Comparison of ENCODE assay signal across 13 cellular contexts in genomic region chr7:1124816-1125602, GRCh38. TPM values are rescaled to one million over a fixed set of nuclear protein-coding genes. Genes with fewer than 3 reads are reported as not detected.
DNase-seq lines count a peak whose midpoint lies in the region; ATAC-seq, FAIRE-seq and TF ChIP-seq lines count a peak whose summit lies in the region.
"Had no signal": no experiment of that assay in that cellular context is flagged by ENCODE, and none has a peak within 500 bp of the region (broad histone marks: within the 10 kb centered on the region; RNA-seq: fewer than 3 reads in every experiment).

No MANE protein-coding gene starts in this region.

- no peak for TF ChIP-seq POLR2A in K562 (conservative IDR thresholded peaks at IDR 0.05)

- H3K4me1 ChIP-seq in BLaER1 (peaks cover 50% of the 10 kb centered on the region), K562 (replicated peaks in 1 of 2; ENCODE audit: control insufficient read depth in 2 of 2, insufficient read depth in 2 of 2, low read length in 2 of 2) (peaks cover 0 to 25% of the 10 kb centered on the region in 2 experiments; a peak in 2 of 5 replicates), heart right ventricle (peaks cover 0 to 38% (median 15%) of the 10 kb centered on the region in 9 donors), Karpas-422 (ENCODE audit: low read length) (peaks cover 9% of the 10 kb centered on the region)

- CTCF ChIA-PET in K562 (lab: Yijun Ruan, JAX; ENCODE audit: low intra/inter-chr PET ratio): interaction anchor here (0.9 kb wide), 1 partner anchor 132 kb away, joined by 3 read pairs; no protein-coding TSS in a partner anchor

- H3K9me2 ChIP-seq in Karpas-422 (replicated peaks; ENCODE audit: insufficient read depth, low read length): no peaks in the 10 kb centered on the region

- H3K36me3 ChIP-seq in BLaER1: peaks cover 34% of the 10 kb centered on the region
- peaks cover 23% of the 10 kb centered on the region for H3K36me3 ChIP-seq in K562 (ENCODE audit: control insufficient read depth, insufficient read depth, low read length)
- H3K36me3 ChIP-seq in heart right ventricle: peaks cover 0 to 17% (median 0%) of the 10 kb centered on the region in 9 donors
- no peaks in the 10 kb centered on the region for H3K36me3 ChIP-seq in Karpas-422 (ENCODE audit: insufficient read depth, low read length)

- H3K9me3 ChIP-seq in BLaER1 (no peaks in the 10 kb centered on the region), K562 (replicated peaks; ENCODE audit: control insufficient read depth, insufficient read depth, low read depth, low read length) (no peaks in the 10 kb centered on the region), heart right ventricle (no peaks in the 10 kb centered on the region), Karpas-422 (ENCODE audit: low read length) (no peaks in the 10 kb centered on the region)

- FAIRE-seq in K562 (lab: Jason Lieb, UNC): no peak
- FAIRE-seq: GM12892 had no signal

- BruUV-seq in K562 (replicated peaks; lab: Mats Ljungman, UMichigan): no TSS peak

- DNase-seq in K562 (ENCODE audit: extremely low read depth in 1 of 4, low spot score in 3 of 4) (no peak), heart right ventricle (no peak), posterior vena cava (ENCODE audit: low spot score) (peak; percentile 84), UCSD-AML1 (lab: John Stamatoyannopoulos, UW; ENCODE audit: unreplicated experiment) (no peak), Karpas-422 (no peak), AG08395 (ENCODE audit: low spot score) (no peak)
- no peak for DNase-seq in activated CD8-positive, alpha-beta memory T cell treated with anti-CD3 and anti-CD28 coated beads, Interleukin-2, amount 50 U/mL, for 48 hours
- DNase-seq: activated T-cell treated with anti-CD3 and anti-CD28 coated beads, Interleukin-2, amount 50 U/mL, for 24 hours; DND-41; NCI-H2081 had no signal

- intact Hi-C loops in K562 (cut with micrococcal nuclease) (no loop called here), heart right ventricle (cut with DNase I) (loop anchor here in 3 of 10 donors (5.0 kb wide), 1 partner anchor 38 kb away; the partner anchor contains the start of gene GPER1 (in 3 of the 3)), posterior vena cava (cut with DNase I) (loop anchor here in 1 of 2 donors (5.0 kb wide), 1 partner anchor 38 kb away; the partner anchor contains the start of gene GPER1)

- H3K79me2 ChIP-seq in K562 (ENCODE audit: control insufficient read depth, insufficient read depth, low read length): peaks cover 9% of the 10 kb centered on the region; the same call in 2 of the 3 replicates
- H3K79me2 ChIP-seq in Karpas-422 (ENCODE audit: low read length): no peaks in the 10 kb centered on the region

- H3K4me2 ChIP-seq in BLaER1 (no peak overlapping the region), K562 (ENCODE audit: insufficient read depth, low read length) (no peak overlapping the region), Karpas-422 (ENCODE audit: low read depth, low read length, poor library complexity, severe bottlenecking) (no peak overlapping the region)

- TF ChIP-seq CTCF in K562 (IDR thresholded peaks at IDR 0.05 in 2 of 3, conservative IDR thresholded peaks at IDR 0.05 in 1 of 3; ENCODE audit: insufficient read depth in 2 of 3, low read depth in 1 of 3, low read length in 3 of 3) (no peak), heart right ventricle (IDR thresholded peaks at IDR 0.05) (no peak)

- H3K9ac ChIP-seq in BLaER1 (no peak overlapping the region), K562 (ENCODE audit: insufficient read depth in 1 of 2, low read depth in 2 of 2, low read length in 2 of 2) (peak overlapping the region in 1 of 2 experiments; percentile 82; a peak in 2 of 4 replicates), Karpas-422 (ENCODE audit: low read length) (no peak overlapping the region)

- H3K27ac ChIP-seq in BLaER1: 0 out of 2 replicates have a peak overlapping the region, but pooled peaks have one; percentile 30
- H3K27ac ChIP-seq in K562 (ENCODE audit: extremely low read depth, low read depth, low read length): no peak overlapping the region
- H3K27ac ChIP-seq in heart right ventricle: peak overlapping the region in 7 of 10 donors; percentile 15 to 79 (median 51)
- H3K27ac ChIP-seq in Karpas-422 (ENCODE audit: low read length): no peak overlapping the region

- POLR2A ChIA-PET in K562 (lab: Yijun Ruan, JAX): interaction anchor here (0.7 to 0.9 kb wide), 2 partner anchors 14 to 74 kb away, joined by 3 read pairs; no protein-coding TSS in a partner anchor

- in situ Hi-C loops in K562 (cut with MboI): no loop called here

- no peak for TF ChIP-seq RAD21 in K562 (CRISPR knock-in tag; conservative IDR thresholded peaks at IDR 0.05 in 1 of 2, IDR thresholded peaks at IDR 0.05 in 1 of 2)

- no peak overlapping the region for H3K4me3 ChIP-seq in BLaER1
- H3K4me3 ChIP-seq in K562: no peak overlapping the region
- H3K4me3 ChIP-seq in heart right ventricle: peak overlapping the region in 8 of 10 donors; percentile 11 to 51 (median 36)
- H3K4me3 ChIP-seq in Karpas-422 (ENCODE audit: low read length): no peak overlapping the region

- ATAC-seq in K562 (no peak), heart right ventricle (peak in 5 of 8 donors; percentile 2 to 45 (median 15))
- ATAC-seq: SK-N-SH treated with all-trans-retinoic acid at 6 μM for 48 hours had no signal

- H3K27me3 ChIP-seq in BLaER1 (no peaks in the 10 kb centered on the region), K562 (ENCODE audit: control insufficient read depth in 2 of 2, insufficient read depth in 2 of 2, low read length in 2 of 2) (no peaks in the 10 kb centered on the region), heart right ventricle (no peaks in the 10 kb centered on the region), Karpas-422 (ENCODE audit: low read length) (no peaks in the 10 kb centered on the region)

- TF ChIP-seq EP300 in K562 (IDR thresholded peaks at IDR 0.05; ENCODE audit: low read length): no peak

- H3K9me1 ChIP-seq in K562 (ENCODE audit: control insufficient read depth, insufficient read depth, low read length): no peaks in the 10 kb centered on the region

- H4K20me1 ChIP-seq in BLaER1: peaks cover 41% of the 10 kb centered on the region
- H4K20me1 ChIP-seq in K562 (replicated peaks; ENCODE audit: control insufficient read depth, insufficient read depth, low read length): no peaks in the 10 kb centered on the region
- peaks cover 25% of the 10 kb centered on the region; the same call in 1 of the 2 replicates for H4K20me1 ChIP-seq in Karpas-422 (ENCODE audit: insufficient read depth, low read depth, low read length)

- H2AFZ ChIP-seq in K562 (ENCODE audit: low read depth, low read length): no peak overlapping the region
- H2AFZ ChIP-seq in Karpas-422 (ENCODE audit: low read length): no peak overlapping the region

- 88% methylated on average over 21 of the region's 23 CpGs for WGBS in K562 (ENCODE audit: insufficient coverage, low coverage, missing lambda C conversion rate)
- 61 to 63% methylated on average over 23 of the region's 23 CpGs for WGBS in heart right ventricle, 2 donors

RNA-seq across cellular contexts. Expression of gene ZFAND2A, which starts 35.0 kb away (rescaled TPM):
- total RNA-seq in K562 (2011; cell fraction: chromatin; rRNA removed; ENCODE audit: low replicate concordance): 26.3 and 37.7 TPM in 2 replicates
- 23.7 and 28.0 TPM in 2 replicates for total RNA-seq in K562 (2011; cell fraction: nucleolus; rRNA removed)
- 27.5 and 34.4 TPM in 2 replicates for total RNA-seq in K562 (2011; cell fraction: nucleoplasm; rRNA removed)
- 19.9 and 23.1 TPM in 2 replicates for total RNA-seq in K562 (2014; rRNA removed)
- total RNA-seq in K562 (2014; rRNA removed; fragmentation: Illumina TruSeq; extraction: Trizol): 16.6 and 16.8 TPM in 2 replicates
- 20.0 and 21.2 TPM in 2 replicates for total RNA-seq in K562 (2015; rRNA removed; fragmentation: Illumina TruSeq; extraction: Trizol)
- total RNA-seq in K562 (2021): 20.6 and 22.3 TPM in 2 replicates
- polyA plus RNA-seq in K562 (2011; rRNA removed): 31.7 and 33.7 TPM in 2 replicates
- 20.8 and 27.0 TPM in 2 replicates for polyA plus RNA-seq in K562 (2011; cell fraction: cytosol; rRNA removed)
- polyA plus RNA-seq in K562 (2011; cell fraction: nucleus; rRNA removed): 25.8 and 30.3 TPM in 2 replicates
- polyA plus RNA-seq in K562 (2012): 24.8 and 25.2 TPM in 2 replicates
- polyA plus RNA-seq in K562 (2014; fragmentation: Illumina TruSeq; extraction: Trizol): 21.5 and 26.1 TPM in 2 replicates
- polyA plus RNA-seq in K562 (2014; fragmentation: Nextera tagmentation; extraction: Ambion mirVana): 10 to 100 TPM; 54.3 to 56.8 TPM
- 26.2 and 27.3 TPM in 2 replicates for polyA plus RNA-seq in K562 (2014; rRNA removed)
- polyA minus RNA-seq in K562 (2011; rRNA and poly(A)+ RNA removed): 11.8 and 19.2 TPM in 2 replicates
- polyA minus RNA-seq in K562 (2011; cell fraction: cytosol; rRNA and poly(A)+ RNA removed): 7.3 and 7.9 TPM in 2 replicates
- polyA minus RNA-seq in K562 (2011; cell fraction: nucleus; rRNA and poly(A)+ RNA removed): 13.1 and 18.9 TPM in 2 replicates
- 10 to 100 TPM in 4 of 10 donors, 1 to 10 TPM in 6; 4.4 to 11.2 (median 7.7) TPM for total RNA-seq in heart right ventricle
- 10 to 100 TPM; 26.9 to 32.6 TPM for polyA plus RNA-seq in heart right ventricle
- 10 to 100 TPM; 22.6 to 30.9 TPM for total RNA-seq in posterior vena cava
- 5.2 and 11.5 TPM in 2 replicates for total RNA-seq in Karpas-422 (2014; rRNA removed; shearing (Covaris generic); ENCODE audit: low replicate concordance)

RNA-seq across cellular contexts. Expression of gene GPER1, which starts 37.1 kb away (rescaled TPM):
- total RNA-seq in K562 (2011; cell fraction: chromatin; rRNA removed; ENCODE audit: low replicate concordance): 0.18 and 0.28 TPM in 2 replicates
- total RNA-seq in K562 (2011; cell fraction: nucleolus; rRNA removed): 0.17 TPM in 1 of 2 replicates, not detected in the other
- total RNA-seq in K562 (2011; cell fraction: nucleoplasm; rRNA removed): not detected in 2 replicates
- total RNA-seq in K562 (2014; rRNA removed) (0.08 and 0.09 TPM in 2 replicates), K562 (2014; rRNA removed; fragmentation: Illumina TruSeq; extraction: Trizol) (not detected in 2 replicates), K562 (2015; rRNA removed; fragmentation: Illumina TruSeq; extraction: Trizol) (0.04 TPM in 1 of 2 replicates, not detected in the other), K562 (2021) (0.11 TPM in 1 of 2 replicates, not detected in the other), heart right ventricle (1 to 10 TPM; 1.1 to 4.7 (median 1.7) TPM), posterior vena cava (1 to 10 TPM; 5.5 to 6.6 TPM)
- polyA plus RNA-seq in K562 (2011; rRNA removed) (0.08 and 0.14 TPM in 2 replicates), K562 (2014; fragmentation: Illumina TruSeq; extraction: Trizol) (not detected in 2 replicates), K562 (2014; fragmentation: Nextera tagmentation; extraction: Ambion mirVana) (not detected), K562 (2014; rRNA removed) (not detected in 2 replicates), heart right ventricle (1 to 10 TPM; 3.0 to 4.5 TPM)
- polyA plus RNA-seq in K562 (2011; cell fraction: cytosol; rRNA removed): 0.03 and 0.19 TPM in 2 replicates
- 0.09 TPM in 1 of 2 replicates, not detected in the other for polyA plus RNA-seq in K562 (2011; cell fraction: nucleus; rRNA removed)
- 0.18 and 0.21 TPM in 2 replicates for polyA plus RNA-seq in K562 (2012)
- polyA minus RNA-seq in K562 (2011; rRNA and poly(A)+ RNA removed): 0.36 TPM in 1 of 2 replicates, not detected in the other
- not detected in 2 replicates for polyA minus RNA-seq in K562 (2011; cell fraction: cytosol; rRNA and poly(A)+ RNA removed)
- polyA minus RNA-seq in K562 (2011; cell fraction: nucleus; rRNA and poly(A)+ RNA removed): 0.13 TPM in 1 of 2 replicates, not detected in the other
- not detected in 2 replicates for total RNA-seq in Karpas-422 (2014; rRNA removed; shearing (Covaris generic); ENCODE audit: low replicate concordance)

Comparison
In these comparisons a context has a peak if more than half of its experiments do, and no peak if none do; other contexts are left out.
1. H3K27ac ChIP-seq: peak in BLaER1 (single experiment) and heart right ventricle (7 of 10); none in K562 (single experiment) and Karpas-422 (single experiment).
2. H3K4me3 ChIP-seq: peak in heart right ventricle (8 of 10); none in BLaER1 (single experiment), K562 (single experiment) and Karpas-422 (single experiment).